In genomic region chr15:85402195-85402921, GRCh38 we compare ENCODE assay signal across 10 cellular contexts. TPM values are rescaled to one million over a fixed set of nuclear protein-coding genes. Genes with fewer than 3 reads are reported as not detected.
DNase-seq lines count a peak whose midpoint lies in the region; ATAC-seq, FAIRE-seq and TF ChIP-seq lines count a peak whose summit lies in the region.
"Had no signal": no experiment of that assay in that cellular context is flagged by ENCODE, and none has a peak within 500 bp of the region (broad histone marks: within the 10 kb centered on the region; RNA-seq: fewer than 3 reads in every experiment).

No MANE protein-coding gene starts in this region.

- peak; percentile 54 for FAIRE-seq in GM12878 (lab: Jason Lieb, UNC)

- H2AFZ ChIP-seq in GM12878 (ENCODE audit: control insufficient read depth, low read depth, low read length) = no peak overlapping the region

- SMC1A ChIA-PET in GM12878 (lab: Charles Lee; ENCODE audit: uncharacterized antibody, unreplicated experiment) = interaction anchor here (0.6 to 6.6 kb wide), 13 partner anchors 10 to 103 kb away, joined by 3 to 89 read pairs (median 4); no protein-coding TSS in a partner anchor

- intact Hi-C loops in GM12878 (cut with micrococcal nuclease; ENCODE audit: unreplicated experiment) = loop anchor here (10.0 kb wide), 1 partner anchor 302 kb away; no protein-coding TSS in a partner anchor

- peak overlapping the region; percentile 96 for H3K4me2 ChIP-seq in GM12878 (ENCODE audit: control insufficient read depth, insufficient read depth)

- no peaks in the 10 kb centered on the region for H3K36me3 Mint-ChIP-seq in naive B cell

- DNase-seq in CD1c-positive myeloid dendritic cell (ENCODE audit: extremely low spot score) (peak; percentile 17), GM12878 (ENCODE audit: low read depth, low spot score) (no peak), naive B cell (no peak), NK-92 (lab: John Stamatoyannopoulos, UW; ENCODE audit: unreplicated experiment) (no peak), NCI-H345 treated with DMSO at 0.1 percent for 48 hours (lab: John Stamatoyannopoulos, UW; ENCODE audit: unreplicated experiment) (no peak), NCI-H2107 (lab: John Stamatoyannopoulos, UW) (no peak)
- DNase-seq: NCI-H446 treated with DMSO at 0.1 percent for 48 hours, occipital lobe had no signal

- peak overlapping the region; percentile 35 to 87 (median 73) for H3K4me3 Mint-ChIP-seq in naive B cell

- WGBS in GM12878 (ENCODE audit: insufficient coverage, insufficient replicate concordance, low lambda C conversion rate, missing lambda C conversion rate) = 51% methylated on average over 5 of the region's 5 CpGs

- peaks cover 88% of the 10 kb centered on the region for H3K79me2 ChIP-seq in GM12878 (ENCODE audit: control insufficient read depth, insufficient read depth, low read length)

- H3K4me3 ChIP-seq in HUES48 (ENCODE audit: low read depth, low read length) = no peak overlapping the region
- H3K4me3 ChIP-seq in GM12878 = peak overlapping the region; percentile 32; the same call in 1 of the 2 replicates

- no peaks in the 10 kb centered on the region for H3K27me3 ChIP-seq in HUES48 (ENCODE audit: control insufficient read depth, insufficient read depth, low read length)
- no peaks in the 10 kb centered on the region for H3K27me3 ChIP-seq in GM12878 (replicated peaks in 1 of 2; ENCODE audit: control insufficient read depth in 2 of 2, insufficient read depth in 2 of 2, low read length in 1 of 2)

- no peaks in the 10 kb centered on the region; the same call in 1 of the 2 replicates for H4K20me1 ChIP-seq in GM12878 (ENCODE audit: control insufficient read depth, insufficient read depth)

- H3K27ac Mint-ChIP-seq in naive B cell = peak overlapping the region; percentile 1 to 96 (median 88)

- H3K4me1 ChIP-seq in HUES48 (ENCODE audit: control insufficient read depth, insufficient read depth, low read length) (peaks cover 34% of the 10 kb centered on the region), GM12878 (ENCODE audit: control insufficient read depth, insufficient read depth, low read length) (peaks cover 58% of the 10 kb centered on the region)

- CTCF ChIA-PET in GM12878 (lab: Yijun Ruan, JAX) = interaction anchor here (0.6 to 7.6 kb wide), 11 partner anchors 12 to 1474 kb away, joined by 3 to 109 read pairs (median 4); partner anchors contain the start of gene AKAP13

- H3K27ac ChIP-seq in HUES48 (ENCODE audit: low read depth, low read length) (peak overlapping the region; percentile 48), GM12878 (ENCODE audit: control insufficient read depth, insufficient read depth) (peak overlapping the region; percentile 75)

- no TSS peak for BruUV-seq in GM12878 (replicated peaks; lab: Mats Ljungman, UMichigan)

- no peaks in the 10 kb centered on the region for H3K9me3 Mint-ChIP-seq in naive B cell

- no peak for TF ChIP-seq POLR2A in GM12878 (IDR thresholded peaks at IDR 0.05; ENCODE audit: low read depth, low read length)

- ATAC-seq in GM12878 (peak; percentile 64), naive B cell (ENCODE audit: low read depth in 2 of 2) (no peak), HG02759 (IDR thresholded peaks at IDR 0.05; ENCODE audit: unreplicated experiment) (no peak)

- H3K9me3 ChIP-seq in HUES48 (ENCODE audit: control insufficient read depth, insufficient read depth, low read length) = no peaks in the 10 kb centered on the region
- no peaks in the 10 kb centered on the region for H3K9me3 ChIP-seq in GM12878 (replicated peaks; ENCODE audit: control insufficient read depth, insufficient read depth, low read length)

- no peaks in the 10 kb centered on the region for H3K27me3 Mint-ChIP-seq in naive B cell

- RAD21 ChIA-PET in GM12878 (lab: Charles Lee; ENCODE audit: unreplicated experiment) = interaction anchor here (0.9 to 6.9 kb wide), 5 partner anchors 11 to 90 kb away, joined by 3 to 93 read pairs (median 40); partner anchors contain the start of gene AKAP13

- no peak overlapping the region for H3K9ac ChIP-seq in HUES48 (ENCODE audit: low read depth, low read length)
- H3K9ac ChIP-seq in GM12878 (ENCODE audit: control insufficient read depth, insufficient read depth, low read length) = peak overlapping the region; percentile 36

- no peak for TF ChIP-seq EP300 in GM12878 (IDR thresholded peaks at IDR 0.05; ENCODE audit: borderline replicate concordance in 1 of 2, control insufficient read depth in 1 of 2, low read depth in 2 of 2, low read length in 2 of 2)

- POLR2A ChIA-PET in GM12878 (lab: Charles Lee) = interaction anchor here (0.6 to 2.4 kb wide), 5 partner anchors 9 to 771 kb away, joined by 3 to 10 read pairs (median 3); no protein-coding TSS in a partner anchor

- no peaks in the 10 kb centered on the region for H3K36me3 ChIP-seq in HUES48 (ENCODE audit: control insufficient read depth, insufficient read depth, low read length)
- no peaks in the 10 kb centered on the region for H3K36me3 ChIP-seq in GM12878 (ENCODE audit: control insufficient read depth in 2 of 2, insufficient read depth in 2 of 2, low read length in 1 of 2)

- in situ Hi-C loops in GM12878 (cut with MboI) = no loop called here

- no peak for TF ChIP-seq RAD21 in GM12878 (IDR thresholded peaks at IDR 0.05; ENCODE audit: insufficient read depth, low read depth, low read length)

- TF ChIP-seq CTCF in GM12878 (IDR thresholded peaks at IDR 0.05 in 2 of 3, conservative IDR thresholded peaks at IDR 0.05 in 1 of 3; ENCODE audit: control insufficient read depth in 2 of 3, extremely low read depth in 1 of 3, insufficient read depth in 1 of 3, low read depth in 3 of 3, low read length in 3 of 3) = no peak

- H3K4me1 Mint-ChIP-seq in naive B cell = peaks cover 53 to 94% (median 84%) of the 10 kb centered on the region in 3 donors

TF ChIP-seq in GM12878, 131 proteins besides CTCF, POLR2A, EP300 and RAD21:
- TF ChIP-seq KDM1A (IDR thresholded peaks at IDR 0.05; ENCODE audit: borderline replicate concordance) (no peak), CREB1 (IDR thresholded peaks at IDR 0.05; ENCODE audit: low read depth) (no peak), RUNX3 (IDR thresholded peaks at IDR 0.05; ENCODE audit: low read length) (peak; percentile 9; the same call in 1 of the 2 replicates), SPI1 (IDR thresholded peaks at IDR 0.05; ENCODE audit: borderline replicate concordance, insufficient read depth, low read depth, low read length) (no peak)
TF ChIP-seq in GM12878: peak in this region for 1.

RNA-seq across cellular contexts. Expression of gene AKAP13, which starts 22.0 kb away (rescaled TPM):
- total RNA-seq in GM12878 (2013; cell fraction: nucleolus; rRNA removed) = 399 and 407 TPM in 2 replicates
- 59.1 and 59.6 TPM in 2 replicates for total RNA-seq in GM12878 (2014; rRNA removed)
- total RNA-seq in GM12878 (2014; rRNA removed; fragmentation: Illumina TruSeq; extraction: Trizol) = 63.4 and 65.5 TPM in 2 replicates
- 67.0 and 74.9 TPM in 2 replicates for total RNA-seq in GM12878 (2021)
- 39.2 TPM for polyA plus RNA-seq in GM12878 (2011; ENCODE audit: low read depth)
- 29.7 and 36.3 TPM in 2 replicates for polyA plus RNA-seq in GM12878 (2011; rRNA removed)
- polyA plus RNA-seq in GM12878 (2011; cell fraction: cytosol; rRNA removed) = 40.3 and 63.4 TPM in 2 replicates
- 75.9 and 95.9 TPM in 2 replicates for polyA plus RNA-seq in GM12878 (2011; cell fraction: nucleus; rRNA removed)
- polyA plus RNA-seq in GM12878 (2012) = 56.2 and 76.5 TPM in 2 replicates
- 55.8 and 56.2 TPM in 2 replicates for polyA plus RNA-seq in GM12878 (2014; fragmentation: Illumina TruSeq; extraction: Trizol)
- polyA plus RNA-seq in GM12878 (2014; fragmentation: Nextera tagmentation; extraction: Ambion mirVana) = 10 to 100 TPM; 14.4 to 21.5 TPM
- 41.4 and 42.3 TPM in 2 replicates for polyA plus RNA-seq in GM12878 (2014; rRNA removed)
- 10 to 100 TPM; 54.5 to 56.3 TPM for polyA plus RNA-seq in GM12878 (2016; fragmentation: Nextera tagmentation; extraction: Ambion mirVana)
- 110 and 178 TPM in 2 replicates for polyA minus RNA-seq in GM12878 (2011; rRNA and poly(A)+ RNA removed)
- polyA minus RNA-seq in GM12878 (2011; cell fraction: cytosol; rRNA and poly(A)+ RNA removed) = 61.3 and 76.6 TPM in 2 replicates
- 119 and 203 TPM in 2 replicates for polyA minus RNA-seq in GM12878 (2011; cell fraction: nucleus; rRNA and poly(A)+ RNA removed)
- polyA plus RNA-seq in naive B cell (ENCODE audit: low read depth in 6 of 6) = 100 to 1,000 TPM in 4 of 6 donors, 10 to 100 TPM in 2; 63.4 to 185 (median 122) TPM
